In genomic region chr1:159067699-159068621, GRCh38 we compare ENCODE assay signal across 8 cellular contexts. TPM values are rescaled to one million over a fixed set of nuclear protein-coding genes. Genes with fewer than 3 reads are reported as not detected.
A peak's percentile ranks its signal among the peaks of the same experiment; 100 is the strongest.
DNase-seq lines count a peak whose midpoint lies in the region; ATAC-seq and TF ChIP-seq lines count a peak whose summit lies in the region.

No MANE protein-coding gene starts in this region.

- no peaks in the 10 kb centered on the region for H3K36me3 ChIP-seq in left lung
- no peaks in the 10 kb centered on the region for H3K36me3 ChIP-seq in PC-9 (ENCODE audit: low read depth)

- peaks cover 49% of the 10 kb centered on the region for H3K4me1 Mint-ChIP-seq in activated T-cell treated with anti-CD3 and anti-CD28 coated beads, Interleukin-2, amount 50 U/mL, for 24 hours (ENCODE audit: low read depth)
- H3K4me1 Mint-ChIP-seq in chondrocyte (ENCODE audit: low read depth), result no peaks in the 10 kb centered on the region

- H3K4me2 ChIP-seq in PC-9, result no peak overlapping the region

- no TSS peak for BruUV-seq in PC-9 (replicated peaks; lab: Mats Ljungman, UMichigan)

- H3K27ac ChIP-seq in left lung (peak overlapping the region in 1 of 2 donors; percentile 82), PC-9 (no peak overlapping the region)

- CTCF ChIA-PET in PC-9 (lab: Charles Lee), result no interaction called here

- H3K9me3 Mint-ChIP-seq in activated T-cell treated with anti-CD3 and anti-CD28 coated beads, Interleukin-2, amount 50 U/mL, for 24 hours, result no peaks in the 10 kb centered on the region
- no peaks in the 10 kb centered on the region for H3K9me3 Mint-ChIP-seq in chondrocyte (ENCODE audit: low read depth)

- no peaks in the 10 kb centered on the region for H4K20me1 ChIP-seq in PC-9 (ENCODE audit: insufficient read depth)

- H3K27ac Mint-ChIP-seq in activated T-cell treated with anti-CD3 and anti-CD28 coated beads, Interleukin-2, amount 50 U/mL, for 24 hours, result peak overlapping the region; percentile 87
- no peak overlapping the region for H3K27ac Mint-ChIP-seq in chondrocyte (ENCODE audit: unreplicated experiment)

- no peaks in the 10 kb centered on the region for H3K27me3 Mint-ChIP-seq in activated T-cell treated with anti-CD3 and anti-CD28 coated beads, Interleukin-2, amount 50 U/mL, for 24 hours
- peaks cover 12% of the 10 kb centered on the region for H3K27me3 Mint-ChIP-seq in chondrocyte (ENCODE audit: low read depth)

- peaks cover 84% of the 10 kb centered on the region for H3K36me3 Mint-ChIP-seq in activated T-cell treated with anti-CD3 and anti-CD28 coated beads, Interleukin-2, amount 50 U/mL, for 24 hours (ENCODE audit: low read depth)
- H3K36me3 Mint-ChIP-seq in chondrocyte (ENCODE audit: low read depth), result no peaks in the 10 kb centered on the region

- H3K9me2 ChIP-seq in PC-9 (ENCODE audit: insufficient read depth), result no peaks in the 10 kb centered on the region

- H3K9me3 ChIP-seq in left lung, result no peaks in the 10 kb centered on the region
- no peaks in the 10 kb centered on the region for H3K9me3 ChIP-seq in PC-9 (ENCODE audit: insufficient read depth, low read depth)

- peaks cover 0 to 34% of the 10 kb centered on the region in 2 donors for H3K4me1 ChIP-seq in left lung
- H3K4me1 ChIP-seq in PC-9 (replicated peaks; ENCODE audit: insufficient read depth), result no peaks in the 10 kb centered on the region

- no peaks in the 10 kb centered on the region for H3K79me2 ChIP-seq in PC-9 (ENCODE audit: low read depth)

- DNase-seq in activated T-cell treated with anti-CD3 and anti-CD28 coated beads, Interleukin-2, amount 50 U/mL, for 24 hours, result no peak
- DNase-seq in activated T-cell treated with anti-CD3 and anti-CD28 coated beads, Interleukin-2, amount 50 U/mL, for 48 hours, result no peak
- peak; percentile 99 for DNase-seq in SIG-M5 (lab: John Stamatoyannopoulos, UW)
- DNase-seq in left lung, result no peak
- no peak for DNase-seq in PC-9
- no peak for DNase-seq in activated CD4-positive, CD25-positive, alpha-beta regulatory T cell (lab: John Stamatoyannopoulos, UW)
- no peak for DNase-seq in chondrocyte (ENCODE audit: low spot score)

- H3F3A ChIP-seq in PC-9 (ENCODE audit: insufficient read depth, low read depth), result no peaks in the 10 kb centered on the region

- POLR2A ChIA-PET in PC-9 (lab: Charles Lee; ENCODE audit: unreplicated experiment), result no interaction called here

- ATAC-seq in HG02981 (IDR thresholded peaks at IDR 0.05; ENCODE audit: unreplicated experiment), result peak; percentile 88
- ATAC-seq in left lung, result peak; percentile 64

- intact Hi-C loops in left lung (cut with DNase I), result no loop called here
- intact Hi-C loops in PC-9 (cut with micrococcal nuclease; ENCODE audit: unreplicated experiment), result no loop called here

- no peaks in the 10 kb centered on the region for H3K27me3 ChIP-seq in left lung
- peaks cover 12% of the 10 kb centered on the region; the same call in 1 of the 2 replicates for H3K27me3 ChIP-seq in PC-9 (ENCODE audit: insufficient read depth, low read depth)

- no peak overlapping the region for H2AFZ ChIP-seq in PC-9

- no peak for TF ChIP-seq CTCF in left lung (IDR thresholded peaks at IDR 0.05)
- no peak for TF ChIP-seq CTCF in PC-9 (conservative IDR thresholded peaks at IDR 0.05)
- no peak for TF ChIP-seq CTCF in chondrocyte (IDR thresholded peaks at IDR 0.05)

- H3K4me3 ChIP-seq in left lung (no peak overlapping the region), PC-9 (no peak overlapping the region)

- peak overlapping the region; percentile 19 for H3K4me3 Mint-ChIP-seq in activated T-cell treated with anti-CD3 and anti-CD28 coated beads, Interleukin-2, amount 50 U/mL, for 24 hours
- no peak overlapping the region for H3K4me3 Mint-ChIP-seq in chondrocyte (ENCODE audit: unreplicated experiment)

RNA-seq across cellular contexts. Expression of gene AIM2, which starts 8.6 kb away (rescaled TPM):
- total RNA-seq in left lung, result 1 to 10 TPM in 1 of 2 donors, under 1 TPM in 1; 0.90 to 3.6 TPM
- not detected in 2 replicates for total RNA-seq in PC-9 (2021)
- not detected in 3 replicates for total RNA-seq in chondrocyte

RNA-seq across cellular contexts. Expression of gene IFI16, which starts 58.3 kb away (rescaled TPM):
- total RNA-seq in left lung (100 to 1,000 TPM in 1 of 2 donors, 10 to 100 TPM in 1; 69.7 to 121 TPM), PC-9 (2021) (18.5 and 31.3 TPM in 2 replicates), chondrocyte (10.1 to 26.3 TPM (median 13.3 TPM) in 3 replicates)
